Comparison of ENCODE assay signal across 2 cellular contexts in the genomic region with DNA sequence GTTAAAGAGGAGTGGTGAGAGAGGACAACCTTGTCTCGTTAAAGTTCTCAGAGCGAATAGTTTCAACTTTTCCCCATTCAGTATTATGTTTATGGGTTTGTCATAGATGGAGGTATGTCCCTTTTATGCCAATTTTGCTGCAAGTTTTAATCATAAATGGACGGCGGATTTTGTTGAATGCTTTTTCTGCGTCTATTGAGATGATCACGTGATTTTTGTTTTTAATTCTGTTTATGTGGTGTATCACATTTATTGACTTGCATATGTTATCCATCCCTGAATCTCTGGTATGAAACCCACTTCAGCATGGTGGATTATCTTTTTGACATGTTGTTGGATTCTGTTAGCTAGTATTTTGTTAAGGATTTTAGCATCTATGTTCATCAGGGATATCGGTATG.
A peak's percentile ranks its signal among the peaks of the same experiment; 100 is the strongest.
TF ChIP-seq lines count a peak whose summit lies in the region.

No MANE protein-coding gene starts in this region.

TF ChIP-seq in HepG2, 621 proteins besides CTCF, POLR2A, EP300 and RAD21:
- TF ChIP-seq RAD51 (IDR thresholded peaks at IDR 0.05; ENCODE audit: borderline replicate concordance): peak; percentile 85
- TF ChIP-seq, protein P1, sequence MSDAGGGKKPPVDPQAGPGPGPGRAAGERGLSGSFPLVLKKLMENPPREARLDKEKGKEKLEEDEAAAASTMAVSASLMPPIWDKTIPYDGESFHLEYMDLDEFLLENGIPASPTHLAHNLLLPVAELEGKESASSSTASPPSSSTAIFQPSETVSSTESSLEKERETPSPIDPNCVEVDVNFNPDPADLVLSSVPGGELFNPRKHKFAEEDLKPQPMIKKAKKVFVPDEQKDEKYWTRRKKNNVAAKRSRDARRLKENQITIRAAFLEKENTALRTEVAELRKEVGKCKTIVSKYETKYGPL (CRISPR knock-in tag; IDR thresholded peaks at IDR 0.05): no peak

TF ChIP-seq in K562, 482 proteins besides CTCF, POLR2A, EP300 and RAD21:
- TF ChIP-seq PTBP1 (IDR thresholded peaks at IDR 0.05; ENCODE audit: low read depth, low read length): no peak
- TF ChIP-seq, protein P2, sequence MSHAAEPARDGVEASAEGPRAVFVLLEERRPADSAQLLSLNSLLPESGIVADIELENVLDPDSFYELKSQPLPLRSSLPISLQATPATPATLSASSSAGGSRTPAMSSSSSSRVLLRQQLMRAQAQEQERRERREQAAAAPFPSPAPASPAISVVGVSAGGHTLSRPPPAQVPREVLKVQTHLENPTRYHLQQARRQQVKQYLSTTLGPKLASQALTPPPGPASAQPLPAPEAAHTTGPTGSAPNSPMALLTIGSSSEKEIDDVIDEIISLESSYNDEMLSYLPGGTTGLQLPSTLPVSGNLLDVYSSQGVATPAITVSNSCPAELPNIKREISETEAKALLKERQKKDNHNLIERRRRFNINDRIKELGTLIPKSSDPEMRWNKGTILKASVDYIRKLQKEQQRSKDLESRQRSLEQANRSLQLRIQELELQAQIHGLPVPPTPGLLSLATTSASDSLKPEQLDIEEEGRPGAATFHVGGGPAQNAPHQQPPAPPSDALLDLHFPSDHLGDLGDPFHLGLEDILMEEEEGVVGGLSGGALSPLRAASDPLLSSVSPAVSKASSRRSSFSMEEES (CRISPR knock-in tag; IDR thresholded peaks at IDR 0.05): peak; percentile 89
